1 cellular context compared by ENCODE assay signal in the genomic region with DNA sequence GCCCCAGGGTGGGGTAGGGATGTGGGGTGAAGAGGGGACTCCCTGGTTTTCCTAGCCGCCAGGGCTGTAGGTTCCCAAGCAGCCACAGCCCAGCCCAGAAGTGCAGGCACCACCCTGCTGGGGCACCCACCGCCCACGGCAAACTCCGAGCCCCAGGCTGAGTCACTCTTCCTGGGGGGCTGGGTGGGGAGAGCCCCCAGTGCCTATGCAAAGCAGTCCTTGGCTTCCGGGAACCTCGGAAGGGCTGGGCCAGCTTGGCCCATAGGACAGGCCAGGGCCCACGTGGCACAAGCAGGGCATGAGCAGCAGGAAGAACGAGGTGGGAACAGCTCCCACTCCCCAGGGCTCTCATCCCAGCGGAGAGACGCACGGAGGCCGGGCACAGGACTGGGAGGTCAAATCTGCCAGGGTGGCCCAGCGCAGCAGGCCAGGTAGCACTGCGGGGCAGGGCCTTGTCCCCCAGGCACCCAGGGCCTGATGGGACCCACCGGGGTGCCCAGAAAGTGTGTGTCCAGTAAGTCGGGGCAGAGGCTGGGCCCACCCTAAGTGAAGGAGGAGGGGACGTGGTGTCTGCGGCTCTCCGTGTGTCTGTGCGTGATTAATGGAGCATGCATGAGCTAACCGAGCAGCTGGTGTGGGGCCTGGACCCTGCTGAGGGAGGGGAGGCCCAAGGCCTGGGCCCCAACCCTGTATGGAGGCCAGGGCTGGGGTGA.
TF ChIP-seq lines count a peak whose summit lies in the region.

No MANE protein-coding gene starts in this region.

TF ChIP-seq in GM12878, 131 proteins besides CTCF, POLR2A, EP300 and RAD21 (continued from another document):
- TF ChIP-seq, protein P1, sequence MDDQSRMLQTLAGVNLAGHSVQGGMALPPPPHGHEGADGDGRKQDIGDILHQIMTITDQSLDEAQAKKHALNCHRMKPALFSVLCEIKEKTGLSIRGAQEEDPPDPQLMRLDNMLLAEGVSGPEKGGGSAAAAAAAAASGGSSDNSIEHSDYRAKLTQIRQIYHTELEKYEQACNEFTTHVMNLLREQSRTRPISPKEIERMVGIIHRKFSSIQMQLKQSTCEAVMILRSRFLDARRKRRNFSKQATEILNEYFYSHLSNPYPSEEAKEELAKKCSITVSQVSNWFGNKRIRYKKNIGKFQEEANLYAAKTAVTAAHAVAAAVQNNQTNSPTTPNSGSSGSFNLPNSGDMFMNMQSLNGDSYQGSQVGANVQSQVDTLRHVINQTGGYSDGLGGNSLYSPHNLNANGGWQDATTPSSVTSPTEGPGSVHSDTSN (IDR thresholded peaks at IDR 0.05; ENCODE audit: insufficient replicate concordance, low read depth, low read length): no peak
- no peak for TF ChIP-seq SUZ12 (IDR thresholded peaks at IDR 0.05; ENCODE audit: unreplicated experiment)
- TF ChIP-seq IKZF1 (conservative IDR thresholded peaks at IDR 0.05): peak; percentile 90
- TF ChIP-seq SREBF2 (IDR thresholded peaks at IDR 0.05; ENCODE audit: low read length): no peak
- TF ChIP-seq ZNF24 (IDR thresholded peaks at IDR 0.05): no peak
- no peak for TF ChIP-seq PML (IDR thresholded peaks at IDR 0.05; ENCODE audit: low read length)
- TF ChIP-seq NBN (IDR thresholded peaks at IDR 0.05): 0 out of 2 replicates have a peak, but pooled peaks have one; percentile 61
- TF ChIP-seq CREM (IDR thresholded peaks at IDR 0.05; ENCODE audit: low read depth): peak; percentile 71; the same call in 1 of the 2 replicates
- TF ChIP-seq TCF3 (IDR thresholded peaks at IDR 0.05; ENCODE audit: borderline replicate concordance, insufficient read depth, low read depth, low read length): 0 out of 2 replicates have a peak, but pooled peaks have one; percentile 49
- 0 out of 2 replicates have a peak, but pooled peaks have one; percentile 55 for TF ChIP-seq HDGF (IDR thresholded peaks at IDR 0.05)
- no peak for TF ChIP-seq ZNF207 (IDR thresholded peaks at IDR 0.05; ENCODE audit: borderline replicate concordance)
